ENCODE assay signal across 24 cellular contexts in genomic region chr5:160297004-160297403, GRCh38. TPM values are rescaled to one million over a fixed set of nuclear protein-coding genes. Genes with fewer than 3 reads are reported as not detected.
"Had no signal": no experiment of that assay in that cellular context is flagged by ENCODE, and none has a peak within 500 bp of the region (broad histone marks: within the 10 kb centered on the region; RNA-seq: fewer than 3 reads in every experiment).

No MANE protein-coding gene starts in this region.

- H3K9ac ChIP-seq: parathyroid adenoma had no signal

- H2AFZ ChIP-seq: parathyroid adenoma had no signal

- H3K4me3 ChIP-seq: breast epithelium, esophagus squamous epithelium, left ventricle myocardium inferior, psoas muscle, smooth muscle cell, suprapubic skin, tibial artery had no signal

- H3K27me3 ChIP-seq: breast epithelium, suprapubic skin, tibial artery had no signal

- ATAC-seq: activated CD8-positive, alpha-beta T cell treated with anti-CD3 and anti-CD28 coated beads for 36 hours; activated naive CD8-positive, alpha-beta T cell treated with anti-CD3 and anti-CD28 coated beads, Interleukin-2, amount 50 U/mL, for 24 hours; psoas muscle; stimulated activated naive B cell treated with anti-CD40 and anti-IgM and Interleukin-4, amounts not matched to agents 10 μg/mL and 1 μg/mL and 100 μg/mL, for 72 hours had no signal

- H3K9me3 ChIP-seq: breast epithelium, esophagus squamous epithelium, left ventricle myocardium inferior, psoas muscle, suprapubic skin, tibial artery had no signal

- H3K36me3 ChIP-seq: breast epithelium, esophagus squamous epithelium, left ventricle myocardium inferior, suprapubic skin, tibial artery had no signal

- H3K4me2 ChIP-seq: smooth muscle cell had no signal

- H3K27ac ChIP-seq: breast epithelium, epithelial cell of prostate, esophagus squamous epithelium, left ventricle myocardium inferior, parathyroid adenoma, psoas muscle, suprapubic skin, tibial artery had no signal

- DNase-seq: activated CD4-positive, alpha-beta T cell treated with anti-CD3 and anti-CD28 coated beads for 1 hour; activated CD4-positive, alpha-beta T cell treated with anti-CD3 and anti-CD28 coated beads, Interleukin-2, amount 50 U/mL, for 1 hour; activated CD8-positive, alpha-beta T cell treated with anti-CD3 and anti-CD28 coated beads for 36 hours; activated naive CD8-positive, alpha-beta T cell treated with anti-CD3 and anti-CD28 coated beads, Interleukin-2, amount 50 U/mL, for 24 hours; activated T-cell treated with anti-CD3 and anti-CD28 coated beads, Interleukin-2, amount 50 U/mL, for 48 hours; amygdala; esophagus squamous epithelium; foreskin melanocyte; islet precursor cell; left ventricle myocardium inferior; naive B cell; occipital lobe; psoas muscle; stimulated activated CD4-positive, alpha-beta T cell treated with anti-CD3 and anti-CD28 coated beads, Interleukin-15, amount 100 ng/mL, for 24 hours; stimulated activated CD4-positive, alpha-beta T cell treated with anti-CD3 and anti-CD28 coated beads, Interleukin-2, amount 100 ng/mL, for 24 hours; stimulated activated naive B cell treated with anti-CD40 and anti-IgM and Interleukin-4, amounts not matched to agents 10 μg/mL and 1 μg/mL and 100 μg/mL, for 72 hours; T1000; tibial artery had no signal

- H3K79me2 ChIP-seq: parathyroid adenoma had no signal

- H3K4me1 ChIP-seq: breast epithelium, parathyroid adenoma, psoas muscle, suprapubic skin, tibial artery had no signal

RNA-seq across cellular contexts. Expression of gene CCNJL, which starts 15.4 kb away (rescaled TPM):
- total RNA-seq: activated CD8-positive, alpha-beta T cell treated with anti-CD3 and anti-CD28 coated beads for 36 hours; activated T-helper 2 cell treated with anti-CD3 and anti-CD28 coated beads, Interferon-gamma antibody, Interleukin-2, Interleukin-4, amounts not matched to agents 10 μg/mL and 5 μg/mL and 100 μg/mL, durations not matched to agents 14 hours and 24 hours and 36 hours had no signal
